In genomic region chr5:149271717-149272558, GRCh38 we compare ENCODE assay signal across 8 cellular contexts. TPM values are rescaled to one million over a fixed set of nuclear protein-coding genes. Genes with fewer than 3 reads are reported as not detected.
DNase-seq lines count a peak whose midpoint lies in the region; ATAC-seq, FAIRE-seq and TF ChIP-seq lines count a peak whose summit lies in the region.

TSS of gene AFAP1L1 (plus strand) at chr5:149271859. CDS start at chr5:149271969, 110 bp downstream.

- peaks cover 17% of the 10 kb centered on the region for H3K79me1 ChIP-seq in mesenchymal stem cell (replicated peaks; ENCODE audit: low read length, poor library complexity, severe bottlenecking)

- CTCF ChIA-PET in activated CD8-positive, alpha-beta T cell treated with anti-CD3 and anti-CD28 coated beads, Interleukin-2, amount 10 ng/mL, durations not matched to agents 7 days and 5 days (lab: Charles Lee) = interaction anchor here (0.6 kb wide), 1 partner anchor 541 kb away, joined by 4 read pairs; no protein-coding TSS in a partner anchor

- no peak within 1 kb of the TSS for H2AK5ac ChIP-seq in mesenchymal stem cell (ENCODE audit: low read length, severe bottlenecking)

- peak within 1 kb of the TSS; percentile 85 to 86 for H3K18ac ChIP-seq in mesenchymal stem cell (ENCODE audit: low read depth in 1 of 2, low read length in 2 of 2)

- intact Hi-C loops in stomach (cut with DNase I; ENCODE audit: low total_unique reads) = no loop called here

- H4K8ac ChIP-seq in mesenchymal stem cell (ENCODE audit: low read length) = peak within 1 kb of the TSS; percentile 81

- H3K36me3 Mint-ChIP-seq in activated CD8-positive, alpha-beta T cell treated with anti-CD3 and anti-CD28 coated beads, Interleukin-2, amount 10 ng/mL, durations not matched to agents 7 days and 5 days (ENCODE audit: low read depth) = peaks cover 3% of the 10 kb centered on the region

- peak within 1 kb of the TSS in 1 of 2 experiments; percentile 96 for H2BK12ac ChIP-seq in mesenchymal stem cell (ENCODE audit: low read length in 2 of 2)

- no peak for TF ChIP-seq POLR2A in stomach (IDR thresholded peaks at IDR 0.05)

- WGBS in mesenchymal stem cell = under 1% methylated on average over 78 of the region's 81 CpGs
- 1 to 4% (median 1%) methylated on average over 30 to 79 of the region's 81 CpGs for WGBS in stomach, 5 donors

- no peak for TF ChIP-seq EP300 in stomach (IDR thresholded peaks at IDR 0.05)

- peak within 1 kb of the TSS in 1 of 2 experiments; percentile 46 for H3K23ac ChIP-seq in mesenchymal stem cell (ENCODE audit: low read length in 2 of 2)

- peak within 1 kb of the TSS; percentile 63 for H2BK15ac ChIP-seq in mesenchymal stem cell (ENCODE audit: low read depth, poor library complexity, severe bottlenecking)

- peak within 1 kb of the TSS; percentile 92 for H3K4me2 ChIP-seq in mesenchymal stem cell (ENCODE audit: low read length, poor library complexity, severe bottlenecking)

- H3K14ac ChIP-seq in mesenchymal stem cell (ENCODE audit: low read length in 2 of 2) = peak within 1 kb of the TSS in 1 of 2 experiments; percentile 75

- H3K27me3 ChIP-seq in mesenchymal stem cell (ENCODE audit: control insufficient read depth in 1 of 2, insufficient read depth in 1 of 2, low read length in 2 of 2) (no peaks in the 10 kb centered on the region), stomach (peaks cover 0 to 36% (median 22%) of the 10 kb centered on the region in 3 donors)

- peak; percentile 62 for ATAC-seq in activated CD8-positive, alpha-beta T cell treated with anti-CD3 and anti-CD28 coated beads, Interleukin-2, amount 10 ng/mL, durations not matched to agents 7 days and 5 days
- ATAC-seq in HG02623 (IDR thresholded peaks at IDR 0.05; ENCODE audit: unreplicated experiment) = no peak
- no peak for ATAC-seq in HG03469 (IDR thresholded peaks at IDR 0.05; ENCODE audit: unreplicated experiment)

- H3K27ac ChIP-seq in mesenchymal stem cell (ENCODE audit: low read length, poor library complexity, severe bottlenecking) = peak within 1 kb of the TSS; percentile 18
- peak within 1 kb of the TSS; percentile 61 to 80 (median 77) for H3K27ac ChIP-seq in stomach

- H3K9me3 ChIP-seq in mesenchymal stem cell (ENCODE audit: control insufficient read depth, low read length) (peaks cover 15% of the 10 kb centered on the region), stomach (peaks cover 5 to 17% (median 14%) of the 10 kb centered on the region in 4 donors)

- peaks cover 0 to 3% of the 10 kb centered on the region in 2 experiments for H3K36me3 ChIP-seq in mesenchymal stem cell (ENCODE audit: control insufficient read depth in 1 of 2, insufficient read depth in 2 of 2, low read depth in 1 of 2, low read length in 2 of 2)
- H3K36me3 ChIP-seq in stomach = no peaks in the 10 kb centered on the region

- peaks cover 34% of the 10 kb centered on the region for H3K27me3 Mint-ChIP-seq in activated CD8-positive, alpha-beta T cell treated with anti-CD3 and anti-CD28 coated beads, Interleukin-2, amount 10 ng/mL, durations not matched to agents 7 days and 5 days (ENCODE audit: low read depth)

- H3K4me3 Mint-ChIP-seq in activated CD8-positive, alpha-beta T cell treated with anti-CD3 and anti-CD28 coated beads, Interleukin-2, amount 10 ng/mL, durations not matched to agents 7 days and 5 days = peak within 1 kb of the TSS; percentile 79

- no peak within 1 kb of the TSS for H2BK5ac ChIP-seq in mesenchymal stem cell (ENCODE audit: low read depth, low read length, poor library complexity, severe bottlenecking)

- peak within 1 kb of the TSS in 1 of 2 experiments; percentile 88 for H3K4ac ChIP-seq in mesenchymal stem cell (ENCODE audit: low read depth in 1 of 2, low read length in 2 of 2)

- H3K27ac Mint-ChIP-seq in activated CD8-positive, alpha-beta T cell treated with anti-CD3 and anti-CD28 coated beads, Interleukin-2, amount 10 ng/mL, durations not matched to agents 7 days and 5 days = no peak within 1 kb of the TSS

- TF ChIP-seq CTCF in epithelial cell of proximal tubule (conservative IDR thresholded peaks at IDR 0.05; ENCODE audit: low read depth, low read length) = no peak
- TF ChIP-seq CTCF in stomach (IDR thresholded peaks at IDR 0.05) = no peak

- peak within 1 kb of the TSS; percentile 78 for H3K9ac ChIP-seq in mesenchymal stem cell (ENCODE audit: low read length)

- H2BK120ac ChIP-seq in mesenchymal stem cell (ENCODE audit: low read depth, low read length) = peak within 1 kb of the TSS; percentile 80

- peak within 1 kb of the TSS; percentile 80 for H2AFZ ChIP-seq in mesenchymal stem cell (ENCODE audit: low read depth, low read length)

- peaks cover 12% of the 10 kb centered on the region for H3K4me1 Mint-ChIP-seq in activated CD8-positive, alpha-beta T cell treated with anti-CD3 and anti-CD28 coated beads, Interleukin-2, amount 10 ng/mL, durations not matched to agents 7 days and 5 days (ENCODE audit: low read depth)

- H3K9me3 Mint-ChIP-seq in activated CD8-positive, alpha-beta T cell treated with anti-CD3 and anti-CD28 coated beads, Interleukin-2, amount 10 ng/mL, durations not matched to agents 7 days and 5 days (ENCODE audit: insufficient read depth) = no peaks in the 10 kb centered on the region

- H3K4me3 ChIP-seq in epithelial cell of proximal tubule (ENCODE audit: low read depth, low read length) = peak within 1 kb of the TSS; percentile 66
- H3K4me3 ChIP-seq in mesenchymal stem cell (ENCODE audit: insufficient read depth in 1 of 2, low read depth in 1 of 2, low read length in 2 of 2) = peak within 1 kb of the TSS; percentile 89
- H3K4me3 ChIP-seq in stomach = peak within 1 kb of the TSS; percentile 62 to 81 (median 64)

- DNase-seq in COLO829 (ENCODE audit: low spot score) (peak; percentile 25), HTR-8/SVneo (ENCODE audit: insufficient read length, low spot score) (peak; percentile 53), epithelial cell of proximal tubule (ENCODE audit: low read depth) (no peak), mesenchymal stem cell (peak; percentile 72), stomach (peak; percentile 29)
- peak; percentile 25 for DNase-seq in activated CD8-positive, alpha-beta T cell treated with anti-CD3 and anti-CD28 coated beads, Interleukin-2, amount 10 ng/mL, durations not matched to agents 7 days and 5 days

- H3K4me1 ChIP-seq in mesenchymal stem cell (ENCODE audit: control insufficient read depth, insufficient read depth, low read depth, low read length) (peaks cover 9% of the 10 kb centered on the region), stomach (peaks cover 15 to 21% (median 15%) of the 10 kb centered on the region in 4 donors)

- H4K91ac ChIP-seq in mesenchymal stem cell (ENCODE audit: low read length) = peak within 1 kb of the TSS; percentile 18

- POLR2A ChIA-PET in activated CD8-positive, alpha-beta T cell treated with anti-CD3 and anti-CD28 coated beads, Interleukin-2, amount 10 ng/mL, durations not matched to agents 7 days and 5 days (lab: Charles Lee) = interaction anchor here (1.1 kb wide), 1 partner anchor 15 kb away, joined by 3 read pairs; no protein-coding TSS in a partner anchor

- FAIRE-seq in HTR-8/SVneo (lab: Jason Lieb, UNC) = no peak

RNA-seq across cellular contexts. Expression of gene AFAP1L1, which starts in this region (rescaled TPM):
- not detected for total RNA-seq in activated CD8-positive, alpha-beta T cell treated with anti-CD3 and anti-CD28 coated beads, Interleukin-2, amount 10 ng/mL, durations not matched to agents 7 days and 5 days
- total RNA-seq in epithelial cell of proximal tubule = 17.2 and 27.2 TPM in 2 replicates
- 10.1 TPM for polyA plus RNA-seq in mesenchymal stem cell (2013, experiment 1 of 2)
- 9.8 TPM for polyA plus RNA-seq in mesenchymal stem cell (2013, experiment 2 of 2)
- 10 to 100 TPM in 3 of 5 donors, 1 to 10 TPM in 1, under 1 TPM in 1; 0.29 to 66.5 (median 14.0) TPM for total RNA-seq in stomach
- polyA plus RNA-seq in stomach = 1 to 10 TPM; 1.5 to 2.7 (median 1.8) TPM

Comparison
In these comparisons a context has a peak if more than half of its experiments do, and no peak if none do; other contexts are left out.
1. Peak in DNase-seq and ATAC-seq in activated CD8-positive, alpha-beta T cell treated with anti-CD3 and anti-CD28 coated beads, Interleukin-2, amount 10 ng/mL, durations not matched to agents 7 days and 5 days; RNA of the gene not detected or under 1 TPM.